Comparison of ENCODE assay signal across 30 cellular contexts in the genomic region with DNA sequence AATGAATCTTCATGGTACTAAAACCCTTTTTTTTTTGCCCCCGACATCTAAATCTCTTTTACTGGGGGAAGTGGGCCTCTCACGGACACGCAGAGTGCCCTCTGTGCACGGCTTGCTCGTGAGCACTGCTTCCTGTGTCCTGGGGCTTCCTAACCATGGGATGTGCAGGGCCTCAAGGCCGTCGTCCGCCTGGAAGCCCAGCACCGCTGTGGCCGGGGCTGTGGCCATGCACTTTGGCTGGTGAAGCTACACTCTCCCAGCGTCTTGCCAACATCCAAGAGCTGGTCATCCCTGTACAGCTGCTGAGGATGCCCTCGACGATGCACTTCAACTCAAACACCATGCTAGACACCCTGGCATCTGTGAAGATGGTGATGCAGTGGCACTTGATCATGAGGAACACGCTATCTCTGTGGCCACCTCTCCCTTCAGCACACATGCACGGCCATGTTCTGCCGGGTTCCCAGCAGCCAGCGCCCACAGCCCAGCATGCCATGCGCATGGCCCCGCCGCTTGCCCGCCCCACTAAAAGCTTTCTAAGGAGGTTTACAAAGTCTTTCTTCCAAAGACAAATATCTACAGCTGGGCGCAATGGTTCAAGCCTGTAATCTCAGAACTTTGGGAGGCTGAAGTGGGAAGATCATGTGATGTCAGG.
"Had no signal": no experiment of that assay in that cellular context is flagged by ENCODE, and none has a peak within 500 bp of the region (broad histone marks: within the 10 kb centered on the region; RNA-seq: fewer than 3 reads in every experiment).

No MANE protein-coding gene starts in this region.

- FAIRE-seq: bronchial epithelial cell, TTC549 had no signal

- H3K27ac ChIP-seq: ascending aorta, cardiac muscle cell, VCaP had no signal

- H3K27me3 ChIP-seq: ascending aorta, cardiac muscle cell had no signal

- H3K9me3 ChIP-seq: ascending aorta had no signal

- H3K4me1 ChIP-seq: ascending aorta had no signal

- DNase-seq: activated B cell treated with CpG ODN at 0.5 μM for 24 hours; activated CD4-positive, alpha-beta memory T cell treated with anti-CD3 and anti-CD28 coated beads for 36 hours; activated CD4-positive, alpha-beta T cell treated with anti-CD3 and anti-CD28 coated beads for 4 hours; activated CD4-positive, alpha-beta T cell treated with anti-CD3 and anti-CD28 coated beads, Interleukin-2, amount 10 ng/mL, durations not matched to agents 24 days and 14 days; activated CD4-positive, alpha-beta T cell treated with anti-CD3 and anti-CD28 coated beads, Interleukin-2, amount 50 U/mL, for 1 hour; activated CD4-positive, alpha-beta T cell treated with anti-CD3 and anti-CD28 coated beads, Interleukin-2, amount 50 U/mL, for 4 hours; activated CD4-positive, CD25-positive, alpha-beta regulatory T cell treated with anti-CD3 and anti-CD28 coated beads, Interleukin-2, amount 50 U/mL, for 72 hours; activated CD8-positive, alpha-beta memory T cell treated with anti-CD3 and anti-CD28 coated beads, Interleukin-2, amount 50 U/mL, for 4 hours; activated CD8-positive, alpha-beta T cell treated with anti-CD3 and anti-CD28 coated beads for 36 hours; activated effector memory CD4-positive, alpha-beta T cell treated with Interleukin-2 at 50 U/mL for 16 hours; activated gamma-delta T cell; activated naive CD4-positive, alpha-beta T cell treated with anti-CD3 and anti-CD28 coated beads, Interleukin-2, amount 10 ng/mL, durations not matched to agents 7 days and 5 days; activated naive CD4-positive, alpha-beta T cell treated with Interleukin-2 at 50 U/mL for 16 hours; activated naive CD8-positive, alpha-beta T cell treated with anti-CD3 and anti-CD28 coated beads, Interleukin-2, amount 10 ng/mL, durations not matched to agents 7 days and 5 days; activated naive CD8-positive, alpha-beta T cell treated with anti-CD3 and anti-CD28 coated beads, Interleukin-2, amount 50 U/mL, for 24 hours; activated T-cell treated with anti-CD3 and anti-CD28 coated beads for 4 hours; activated T-cell treated with anti-CD3 and anti-CD28 coated beads, Interleukin-2, amount 50 U/mL, for 24 hours; activated T-cell treated with anti-CD3 and anti-CD28 coated beads, Interleukin-2, amount 50 U/mL, for 48 hours; amygdala; anterior cingulate cortex; caudate nucleus; cerebellar nuclear complex; T-cell; T-helper 2 cell; T-helper 9 cell had no signal

- H3K36me3 ChIP-seq: ascending aorta, cardiac muscle cell had no signal

- ATAC-seq: activated CD8-positive, alpha-beta T cell treated with anti-CD3 and anti-CD28 coated beads for 36 hours; activated naive CD8-positive, alpha-beta T cell treated with anti-CD3 and anti-CD28 coated beads, Interleukin-2, amount 50 U/mL, for 24 hours; T-cell had no signal

- H3K4me3 ChIP-seq: ascending aorta, cardiac muscle cell had no signal
